Comparison of ENCODE assay signal across 8 cellular contexts in genomic region chr7:901388-902154, GRCh38. TPM values are rescaled to one million over a fixed set of nuclear protein-coding genes. Genes with fewer than 3 reads are reported as not detected.
DNase-seq lines count a peak whose midpoint lies in the region; ATAC-seq and TF ChIP-seq lines count a peak whose summit lies in the region.

No MANE protein-coding gene starts in this region.

- H3K4me1 ChIP-seq in GM23248 (ENCODE audit: insufficient read depth) (peaks cover 6% of the 10 kb centered on the region; the same call in 1 of the 2 replicates), psoas muscle (no peaks in the 10 kb centered on the region)

- no peak overlapping the region for H3K9ac ChIP-seq in GM23248

- CTCF ChIA-PET in BJ (lab: Yijun Ruan, JAX): no interaction called here

- intact Hi-C loops in head of caudate nucleus (cut with DNase I): no loop called here
- intact Hi-C loops in psoas muscle (cut with DNase I): no loop called here

- H3K9me2 ChIP-seq in GM23248 (ENCODE audit: insufficient read depth): no peaks in the 10 kb centered on the region

- H3K27me3 Mint-ChIP-seq in activated T-cell treated with anti-CD3 and anti-CD28 coated beads, Interleukin-2, amount 50 U/mL, for 72 hours (ENCODE audit: low read depth): no peaks in the 10 kb centered on the region

- TF ChIP-seq CTCF in BJ (IDR thresholded peaks at IDR 0.05; ENCODE audit: insufficient read depth, low read depth, low read length) (no peak), psoas muscle (IDR thresholded peaks at IDR 0.05) (no peak)

- H3F3A ChIP-seq in GM23248 (ENCODE audit: insufficient read depth): no peaks in the 10 kb centered on the region

- no peaks in the 10 kb centered on the region for H3K4me1 Mint-ChIP-seq in activated T-cell treated with anti-CD3 and anti-CD28 coated beads, Interleukin-2, amount 50 U/mL, for 72 hours (ENCODE audit: low read depth)

- no peaks in the 10 kb centered on the region for H4K20me1 ChIP-seq in GM23248 (ENCODE audit: insufficient read depth)

- no peaks in the 10 kb centered on the region for H3K9me3 Mint-ChIP-seq in activated T-cell treated with anti-CD3 and anti-CD28 coated beads, Interleukin-2, amount 50 U/mL, for 72 hours

- no peaks in the 10 kb centered on the region for H3K79me2 ChIP-seq in GM23248 (ENCODE audit: insufficient read depth)

- peaks cover 5% of the 10 kb centered on the region; the same call in 1 of the 2 replicates for H3K36me3 ChIP-seq in BJ (ENCODE audit: control insufficient read depth, insufficient read depth, low read length)
- H3K36me3 ChIP-seq in GM23248 (ENCODE audit: low read depth): no peaks in the 10 kb centered on the region
- H3K36me3 ChIP-seq in psoas muscle (ENCODE audit: insufficient read depth in 1 of 2, low read depth in 1 of 2): peaks cover 0 to 7% of the 10 kb centered on the region in 2 donors

- H3K27ac Mint-ChIP-seq in activated T-cell treated with anti-CD3 and anti-CD28 coated beads, Interleukin-2, amount 50 U/mL, for 72 hours: no peak overlapping the region

- in situ Hi-C loops in GM23248 (cut with MboI): no loop called here

- POLR2A ChIA-PET in BJ (lab: Charles Lee): interaction anchor here (0.6 kb wide), 1 partner anchor 13 kb away, joined by 3 read pairs; no protein-coding TSS in a partner anchor

- no peaks in the 10 kb centered on the region for H3K9me3 ChIP-seq in GM23248 (ENCODE audit: low read depth)
- no peaks in the 10 kb centered on the region for H3K9me3 ChIP-seq in psoas muscle

- H3K27ac ChIP-seq in GM23248 (no peak overlapping the region), psoas muscle (no peak overlapping the region)

- no peak overlapping the region for H2AFZ ChIP-seq in GM23248

- H3K4me3 ChIP-seq in BJ (ENCODE audit: low read depth, low read length) (no peak overlapping the region), GM23248 (no peak overlapping the region), psoas muscle (no peak overlapping the region)

- 15 to 26% methylated on average over 17 to 24 of the region's 24 CpGs for WGBS in GM23248 (ENCODE audit: low coverage in 1 of 2, low lambda C conversion rate in 2 of 2, missing lambda C conversion rate in 2 of 2), 2 experiments
- WGBS in psoas muscle, 3 donors: 13 to 19% (median 16%) methylated on average over 20 to 24 of the region's 24 CpGs

- ATAC-seq in activated T-cell treated with anti-CD3 and anti-CD28 coated beads, Interleukin-2, amount 50 U/mL, for 72 hours (replicated peaks in 1 of 2): peak; percentile 50 to 54
- peak; percentile 28 to 66 (median 45) for ATAC-seq in psoas muscle
- no peak for ATAC-seq in HG02588 (IDR thresholded peaks at IDR 0.05; ENCODE audit: unreplicated experiment)
- ATAC-seq in GM18858 (IDR thresholded peaks at IDR 0.05; ENCODE audit: unreplicated experiment): no peak

- H3K27me3 ChIP-seq in BJ (ENCODE audit: control insufficient read depth, insufficient read depth, low read length) (no peaks in the 10 kb centered on the region), GM23248 (replicated peaks; ENCODE audit: insufficient read depth) (peaks cover 20% of the 10 kb centered on the region), psoas muscle (ENCODE audit: insufficient read depth in 3 of 3, low read length in 2 of 3) (peaks cover 0 to 22% (median 4%) of the 10 kb centered on the region in 3 donors)

- DNase-seq in BJ (ENCODE audit: low read depth) (peak; percentile 12), GM23248 (peak; percentile 81), NCI-H748 (lab: John Stamatoyannopoulos, UW; ENCODE audit: unreplicated experiment) (peak; percentile 90), head of caudate nucleus (peak in 37 of 42 donors; percentile 41 to 90 (median 72)), psoas muscle (peak; percentile 80 to 86)
- peak; percentile 60 to 64 for DNase-seq in activated T-cell treated with anti-CD3 and anti-CD28 coated beads, Interleukin-2, amount 50 U/mL, for 72 hours

- H3K4me2 ChIP-seq in GM23248 (ENCODE audit: unreplicated experiment): no peak overlapping the region

- no peak overlapping the region for H3K4me3 Mint-ChIP-seq in activated T-cell treated with anti-CD3 and anti-CD28 coated beads, Interleukin-2, amount 50 U/mL, for 72 hours

- no peaks in the 10 kb centered on the region for H3K36me3 Mint-ChIP-seq in activated T-cell treated with anti-CD3 and anti-CD28 coated beads, Interleukin-2, amount 50 U/mL, for 72 hours (ENCODE audit: insufficient read depth in 2 of 2)

RNA-seq across cellular contexts. Expression of gene GET4, which starts 25.2 kb away (rescaled TPM):
- polyA plus RNA-seq in BJ (2011; rRNA removed) (15.6 and 21.7 TPM in 2 replicates), GM23248 (2016; fragmentation: Nextera tagmentation; extraction: Ambion mirVana) (25.3 and 26.3 TPM in 2 replicates), psoas muscle (10 to 100 TPM; 36.8 to 51.1 (median 48.3) TPM)
- polyA minus RNA-seq in BJ (2011; rRNA and poly(A)+ RNA removed): 8.7 and 15.9 TPM in 2 replicates
- 16.7 and 26.8 TPM in 2 replicates for total RNA-seq in GM23248 (2014; rRNA removed; shearing (Covaris generic))
- total RNA-seq in activated T-cell treated with anti-CD3 and anti-CD28 coated beads, Interleukin-2, amount 50 U/mL, for 72 hours: 10 to 100 TPM; 33.8 to 34.9 TPM
- total RNA-seq in psoas muscle: 10 to 100 TPM; 27.3 to 42.3 (median 29.1) TPM

RNA-seq across cellular contexts. Expression of gene ADAP1, which starts 52.9 kb away (rescaled TPM):
- 3.2 and 5.1 TPM in 2 replicates for polyA plus RNA-seq in BJ (2011; rRNA removed)
- polyA minus RNA-seq in BJ (2011; rRNA and poly(A)+ RNA removed): 2.2 and 3.6 TPM in 2 replicates
- 0.38 and 1.1 TPM in 2 replicates for total RNA-seq in GM23248 (2014; rRNA removed; shearing (Covaris generic))
- polyA plus RNA-seq in GM23248 (2016; fragmentation: Nextera tagmentation; extraction: Ambion mirVana): 0.24 and 0.51 TPM in 2 replicates
- total RNA-seq in activated T-cell treated with anti-CD3 and anti-CD28 coated beads, Interleukin-2, amount 50 U/mL, for 72 hours: 10 to 100 TPM; 11.1 to 29.4 TPM
- 1 to 10 TPM in 3 of 4 donors, under 1 TPM in 1; 0.88 to 1.4 (median 1.2) TPM for total RNA-seq in psoas muscle
- polyA plus RNA-seq in psoas muscle: under 1 TPM; 0.18 to 0.56 (median 0.56) TPM

Comparison
In these comparisons a context has a peak if more than half of its experiments do, and no peak if none do; other contexts are left out.
1. DNase-seq: peak in every context shown above with its lines; median percentile 90 in NCI-H748; 83 in psoas muscle; 81 in GM23248; 72 in head of caudate nucleus; 62 in activated T-cell treated with anti-CD3 and anti-CD28 coated beads, Interleukin-2, amount 50 U/mL, for 72 hours; 12 in BJ.
2. ATAC-seq: peak in activated T-cell treated with anti-CD3 and anti-CD28 coated beads, Interleukin-2, amount 50 U/mL, for 72 hours (2 of 2) and psoas muscle (4 of 4); none in HG02588 (single experiment) and GM18858 (single experiment).